Comparison of ENCODE assay signal across 8 cellular contexts in the genomic region with DNA sequence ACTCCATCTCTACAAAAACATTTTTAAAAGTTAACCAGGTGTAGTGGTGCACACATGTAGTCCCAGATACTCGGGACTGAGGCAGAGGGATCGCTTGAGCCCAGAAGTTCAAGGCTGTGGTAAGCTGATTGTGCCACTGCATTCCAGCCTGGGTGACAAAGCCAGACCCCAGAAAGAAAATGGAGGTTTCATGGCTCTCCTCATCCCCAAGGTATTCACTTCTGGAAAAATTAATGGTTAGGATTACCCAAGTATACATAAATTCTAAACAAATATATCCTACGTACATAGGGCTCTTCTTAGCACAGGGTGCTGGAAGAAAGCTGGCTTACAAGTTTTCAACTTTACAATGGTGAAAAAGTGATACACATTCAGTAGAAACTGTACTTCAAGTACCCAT.
"Had no signal": no experiment of that assay in that cellular context is flagged by ENCODE, and none has a peak within 500 bp of the region (broad histone marks: within the 10 kb centered on the region; RNA-seq: fewer than 3 reads in every experiment).

No MANE protein-coding gene starts in this region.

- H3K4me1 Mint-ChIP-seq: GM23338 had no signal

- DNase-seq: H9, HFFc6, KG1 had no signal

- H3K4me3 Mint-ChIP-seq: GM23338, H9, HFFc6 had no signal

- H2AFZ ChIP-seq: GM23338 had no signal

- H3K9me3 Mint-ChIP-seq: GM23338, H9, HFFc6 had no signal

- ATAC-seq: GM23338, HCT116, HepG2, K562 had no signal

- H3K4me3 ChIP-seq: GM23338, K562 had no signal

- H3K4me2 ChIP-seq: GM23338 had no signal

- H3K27ac Mint-ChIP-seq: GM23338, H9 had no signal

- H3K27ac ChIP-seq: HL-60 had no signal
